8 cellular contexts compared by ENCODE assay signal in genomic region chr13:43023244-43023931, GRCh38. TPM values are rescaled to one million over a fixed set of nuclear protein-coding genes. Genes with fewer than 3 reads are reported as not detected.
DNase-seq lines count a peak whose midpoint lies in the region; ATAC-seq and TF ChIP-seq lines count a peak whose summit lies in the region.

DNAJC15 (plus strand) TSS chr13:43023586; CDS start chr13:43023627, 41 bp downstream.

- H3K4me1 ChIP-seq in A673 (ENCODE audit: insufficient read depth, low read length, poor library complexity, severe bottlenecking): no peaks in the 10 kb centered on the region

- POLR2A ChIA-PET in A673 (lab: Charles Lee; ENCODE audit: low non-redundant PET): no interaction called here

- H3K27ac ChIP-seq in A673 (ENCODE audit: low read depth, low read length, poor library complexity, severe bottlenecking) (peak within 1 kb of the TSS; percentile 16), substantia nigra (ENCODE audit: low read depth, low read length, poor library complexity, severe bottlenecking) (peak within 1 kb of the TSS; percentile 83)

- H3K4me3 ChIP-seq in A673 (ENCODE audit: low read depth, low read length, poor library complexity, severe bottlenecking): peak within 1 kb of the TSS; percentile 37

- intact Hi-C loops in A673 (cut with micrococcal nuclease; ENCODE audit: unreplicated experiment): no loop called here

- no peaks in the 10 kb centered on the region for H3K27me3 ChIP-seq in A673 (replicated peaks; ENCODE audit: insufficient read depth, low read depth, low read length, poor library complexity)

- ATAC-seq in GM19025 (IDR thresholded peaks at IDR 0.05; ENCODE audit: low read depth, unreplicated experiment) (peak; percentile 74), HG03280 (IDR thresholded peaks at IDR 0.05; ENCODE audit: unreplicated experiment) (peak; percentile 86)

- BruUV-seq in A673 (replicated peaks; lab: Mats Ljungman, UMichigan): no TSS peak

- TF ChIP-seq CTCF in A673 (conservative IDR thresholded peaks at IDR 0.05; ENCODE audit: low read depth, low read length): no peak

- DNase-seq in A673 (ENCODE audit: low spot score) (peak; percentile 35), RPMI7951 (ENCODE audit: low read depth) (peak; percentile 88), germinal center (ENCODE audit: low spot score) (peak; percentile 82), nucleus accumbens (lab: John Stamatoyannopoulos, UW) (peak; percentile 20 to 89 (median 69)), substantia nigra (lab: John Stamatoyannopoulos, UW) (peak; percentile 10 to 90 (median 63))
- DNase-seq in activated naive CD4-positive, alpha-beta T cell treated with Interleukin-2 at 50 U/mL for 16 hours: peak; percentile 61

- CTCF ChIA-PET in A673 (lab: Charles Lee): interaction anchor here (0.7 kb wide), 1 partner anchor 36 kb away, joined by 4 read pairs; no protein-coding TSS in a partner anchor

- H3K36me3 ChIP-seq in A673 (ENCODE audit: insufficient read depth, low read length, poor library complexity, severe bottlenecking): no peaks in the 10 kb centered on the region

- H3K9me3 ChIP-seq in A673 (ENCODE audit: low read depth, low read length, poor library complexity, severe bottlenecking): no peaks in the 10 kb centered on the region

RNA-seq across cellular contexts. Expression of gene DNAJC15, which starts in this region (rescaled TPM):
- 2.4 and 2.6 TPM in 2 replicates for total RNA-seq in A673 (2021)
- 54.5 and 64.5 TPM in 2 replicates for total RNA-seq in RPMI7951 (2014; rRNA removed; shearing (Covaris generic))

Comparison
In these comparisons a context has a peak if more than half of its experiments do, and no peak if none do; other contexts are left out.
1. Peak in every context shown above with its lines: DNase-seq, ATAC-seq, H3K4me3 ChIP-seq and H3K27ac ChIP-seq.
2. RNA of gene DNAJC15 (total RNA-seq): 54.5 to 64.5 TPM in RPMI7951; 2.4 to 2.6 TPM in A673; every median in the first group is over 10 times any median in the second.
3. DNase-seq: peak in every context shown above with its lines; median percentile 88 in RPMI7951; 82 in germinal center; 69 in nucleus accumbens; 63 in substantia nigra; 61 in activated naive CD4-positive, alpha-beta T cell treated with Interleukin-2 at 50 U/mL for 16 hours; 35 in A673.